8 cellular contexts compared by ENCODE assay signal in genomic region chr1:149844096-149844495, GRCh38. TPM values are rescaled to one million over a fixed set of nuclear protein-coding genes. Genes with fewer than 3 reads are reported as not detected.
DNase-seq lines count a peak whose midpoint lies in the region; ATAC-seq and TF ChIP-seq lines count a peak whose summit lies in the region.

No MANE protein-coding gene starts in this region.

- peak overlapping the region; percentile 93 for H3K27ac Mint-ChIP-seq in stimulated activated naive CD8-positive, alpha-beta T cell treated with anti-CD3 and anti-CD28 coated beads, Interleukin-15, Interleukin-2, amounts not matched to agents 100 ng/mL and 50 ng/mL, for 24 hours
- peak overlapping the region; percentile 97 for H3K27ac Mint-ChIP-seq in activated CD8-positive, alpha-beta T cell treated with anti-CD3 and anti-CD28 coated beads, Interleukin-2, amount 10 ng/mL, durations not matched to agents 7 days and 5 days
- H3K27ac Mint-ChIP-seq in stimulated activated naive CD8-positive, alpha-beta T cell treated with anti-CD3 and anti-CD28 coated beads, Interleukin-15, amount 100 ng/mL, for 72 hours = peak overlapping the region; percentile 97 to 98

- no peak overlapping the region for H2AFZ ChIP-seq in hepatocyte

- no peaks in the 10 kb centered on the region for H3K36me3 ChIP-seq in hepatocyte (replicated peaks; ENCODE audit: insufficient read depth, low read depth)

- TF ChIP-seq CTCF in hepatocyte (IDR thresholded peaks at IDR 0.05; ENCODE audit: poor library complexity) = no peak

- H4K20me1 ChIP-seq in hepatocyte (ENCODE audit: insufficient read depth, poor library complexity, severe bottlenecking) = peaks cover 48% of the 10 kb centered on the region

- CTCF ChIA-PET in activated CD8-positive, alpha-beta T cell treated with anti-CD3 and anti-CD28 coated beads, Interleukin-2, amount 10 ng/mL, durations not matched to agents 7 days and 5 days (lab: Charles Lee) = interaction anchor here (1.2 to 1.5 kb wide), 2 partner anchors 40 to 44 kb away, joined by 5 to 7 read pairs; a partner anchor contains a TSS

- peak overlapping the region; percentile 91 for H3K4me3 ChIP-seq in hepatocyte

- no peaks in the 10 kb centered on the region for H3K9me2 ChIP-seq in hepatocyte (replicated peaks; ENCODE audit: insufficient read depth)

- peak overlapping the region; percentile 93 for H3K4me3 Mint-ChIP-seq in stimulated activated naive CD8-positive, alpha-beta T cell treated with anti-CD3 and anti-CD28 coated beads, Interleukin-15, Interleukin-2, amounts not matched to agents 100 ng/mL and 50 ng/mL, for 24 hours
- peak overlapping the region; percentile 85 for H3K4me3 Mint-ChIP-seq in activated CD8-positive, alpha-beta T cell treated with anti-CD3 and anti-CD28 coated beads, Interleukin-2, amount 10 ng/mL, durations not matched to agents 7 days and 5 days
- peak overlapping the region; percentile 86 to 95 for H3K4me3 Mint-ChIP-seq in stimulated activated naive CD8-positive, alpha-beta T cell treated with anti-CD3 and anti-CD28 coated beads, Interleukin-15, amount 100 ng/mL, for 72 hours

- no peaks in the 10 kb centered on the region for H3K9me3 Mint-ChIP-seq in stimulated activated naive CD8-positive, alpha-beta T cell treated with anti-CD3 and anti-CD28 coated beads, Interleukin-15, Interleukin-2, amounts not matched to agents 100 ng/mL and 50 ng/mL, for 24 hours
- no peaks in the 10 kb centered on the region for H3K9me3 Mint-ChIP-seq in activated CD8-positive, alpha-beta T cell treated with anti-CD3 and anti-CD28 coated beads, Interleukin-2, amount 10 ng/mL, durations not matched to agents 7 days and 5 days (ENCODE audit: insufficient read depth)
- no peaks in the 10 kb centered on the region for H3K9me3 Mint-ChIP-seq in stimulated activated naive CD8-positive, alpha-beta T cell treated with anti-CD3 and anti-CD28 coated beads, Interleukin-15, amount 100 ng/mL, for 72 hours

- peaks cover 42% of the 10 kb centered on the region for H3K4me1 ChIP-seq in hepatocyte (ENCODE audit: insufficient read depth)

- peaks cover 33% of the 10 kb centered on the region for H3K36me3 Mint-ChIP-seq in stimulated activated naive CD8-positive, alpha-beta T cell treated with anti-CD3 and anti-CD28 coated beads, Interleukin-15, Interleukin-2, amounts not matched to agents 100 ng/mL and 50 ng/mL, for 24 hours (ENCODE audit: low read depth)
- H3K36me3 Mint-ChIP-seq in activated CD8-positive, alpha-beta T cell treated with anti-CD3 and anti-CD28 coated beads, Interleukin-2, amount 10 ng/mL, durations not matched to agents 7 days and 5 days (ENCODE audit: low read depth) = peaks cover 45% of the 10 kb centered on the region

- peak overlapping the region; percentile 85 for H3K4me2 ChIP-seq in hepatocyte

- DNase-seq in stimulated activated naive CD8-positive, alpha-beta T cell treated with anti-CD3 and anti-CD28 coated beads, Interleukin-15, Interleukin-2, amounts not matched to agents 100 U/mL and 50 U/mL, for 24 hours = no peak
- DNase-seq in activated CD8-positive, alpha-beta T cell treated with anti-CD3 and anti-CD28 coated beads, Interleukin-2, amount 10 ng/mL, durations not matched to agents 7 days and 5 days = peak; percentile 55
- DNase-seq in hepatocyte (ENCODE audit: low spot score) = peak; percentile 20
- DNase-seq in stimulated activated naive CD8-positive, alpha-beta T cell treated with anti-CD3 and anti-CD28 coated beads, Interleukin-15, amount 100 ng/mL, for 72 hours = peak in 1 of 2 donors; percentile 28
- no peak for DNase-seq in NCI-H1417 treated with DMSO at 0.1 percent for 48 hours (lab: John Stamatoyannopoulos, UW)

- no peaks in the 10 kb centered on the region for H3K27me3 Mint-ChIP-seq in stimulated activated naive CD8-positive, alpha-beta T cell treated with anti-CD3 and anti-CD28 coated beads, Interleukin-15, Interleukin-2, amounts not matched to agents 100 ng/mL and 50 ng/mL, for 24 hours
- no peaks in the 10 kb centered on the region for H3K27me3 Mint-ChIP-seq in activated CD8-positive, alpha-beta T cell treated with anti-CD3 and anti-CD28 coated beads, Interleukin-2, amount 10 ng/mL, durations not matched to agents 7 days and 5 days (ENCODE audit: low read depth)
- no peaks in the 10 kb centered on the region for H3K27me3 Mint-ChIP-seq in stimulated activated naive CD8-positive, alpha-beta T cell treated with anti-CD3 and anti-CD28 coated beads, Interleukin-15, amount 100 ng/mL, for 72 hours

- POLR2A ChIA-PET in activated CD8-positive, alpha-beta T cell treated with anti-CD3 and anti-CD28 coated beads, Interleukin-2, amount 10 ng/mL, durations not matched to agents 7 days and 5 days (lab: Charles Lee) = interaction anchor here (1.1 to 4.8 kb wide), 5 partner anchors 31 to 392 kb away, joined by 4 to 310 read pairs (median 7); partner anchors contain the start of genes ANP32E and SF3B4

- H3K4me1 Mint-ChIP-seq in stimulated activated naive CD8-positive, alpha-beta T cell treated with anti-CD3 and anti-CD28 coated beads, Interleukin-15, Interleukin-2, amounts not matched to agents 100 ng/mL and 50 ng/mL, for 24 hours (ENCODE audit: low read depth) = peaks cover 49% of the 10 kb centered on the region
- H3K4me1 Mint-ChIP-seq in activated CD8-positive, alpha-beta T cell treated with anti-CD3 and anti-CD28 coated beads, Interleukin-2, amount 10 ng/mL, durations not matched to agents 7 days and 5 days (ENCODE audit: low read depth) = peaks cover 42% of the 10 kb centered on the region
- H3K4me1 Mint-ChIP-seq in stimulated activated naive CD8-positive, alpha-beta T cell treated with anti-CD3 and anti-CD28 coated beads, Interleukin-15, amount 100 ng/mL, for 72 hours = peaks cover 46% of the 10 kb centered on the region

- 17% methylated on average over 3 of the region's 3 CpGs for WGBS in hepatocyte (ENCODE audit: low lambda C conversion rate, missing lambda C conversion rate)

- H3K79me2 ChIP-seq in hepatocyte = peaks cover 58% of the 10 kb centered on the region

- ATAC-seq in stimulated activated naive CD8-positive, alpha-beta T cell treated with anti-CD3 and anti-CD28 coated beads, Interleukin-15, Interleukin-2, amounts not matched to agents 100 U/mL and 50 U/mL, for 24 hours = no peak
- no peak for ATAC-seq in activated CD8-positive, alpha-beta T cell treated with anti-CD3 and anti-CD28 coated beads, Interleukin-2, amount 10 ng/mL, durations not matched to agents 7 days and 5 days
- ATAC-seq in stimulated activated naive CD8-positive, alpha-beta T cell treated with anti-CD3 and anti-CD28 coated beads, Interleukin-15, amount 100 ng/mL, for 72 hours = no peak
- ATAC-seq in GM18520 (IDR thresholded peaks at IDR 0.05; ENCODE audit: unreplicated experiment) = no peak
- ATAC-seq in HG02763 (IDR thresholded peaks at IDR 0.05; ENCODE audit: unreplicated experiment) = no peak

- peak overlapping the region; percentile 88 for H3K27ac ChIP-seq in hepatocyte

- H3K27me3 ChIP-seq in hepatocyte = no peaks in the 10 kb centered on the region

- H3K9me3 ChIP-seq in hepatocyte (ENCODE audit: low read depth) = no peaks in the 10 kb centered on the region

RNA-seq across cellular contexts. Expression of gene BOLA1, which starts 55.3 kb away (rescaled TPM):
- total RNA-seq in activated CD8-positive, alpha-beta T cell treated with anti-CD3 and anti-CD28 coated beads, Interleukin-2, amount 10 ng/mL, durations not matched to agents 7 days and 5 days = 10 to 100 TPM; 20.8 to 24.5 TPM
- total RNA-seq in hepatocyte = 8.5 and 16.1 TPM in 2 replicates
- 19.0 and 20.6 TPM in 2 replicates for polyA plus RNA-seq in hepatocyte

Comparison
In these comparisons a context has a peak if more than half of its experiments do, and no peak if none do; other contexts are left out.
1. DNase-seq: peak in activated CD8-positive, alpha-beta T cell treated with anti-CD3 and anti-CD28 coated beads, Interleukin-2, amount 10 ng/mL, durations not matched to agents 7 days and 5 days (single experiment) and hepatocyte (single experiment); none in stimulated activated naive CD8-positive, alpha-beta T cell treated with anti-CD3 and anti-CD28 coated beads, Interleukin-15, Interleukin-2, amounts not matched to agents 100 U/mL and 50 U/mL, for 24 hours (single experiment) and NCI-H1417 treated with DMSO at 0.1 percent for 48 hours (single experiment).
2. Peak in every context shown above with its lines, with median percentiles within 50 percentile points of each other: H3K27ac Mint-ChIP-seq and H3K4me3 Mint-ChIP-seq.